8 cellular contexts compared by ENCODE assay signal in the genomic region with DNA sequence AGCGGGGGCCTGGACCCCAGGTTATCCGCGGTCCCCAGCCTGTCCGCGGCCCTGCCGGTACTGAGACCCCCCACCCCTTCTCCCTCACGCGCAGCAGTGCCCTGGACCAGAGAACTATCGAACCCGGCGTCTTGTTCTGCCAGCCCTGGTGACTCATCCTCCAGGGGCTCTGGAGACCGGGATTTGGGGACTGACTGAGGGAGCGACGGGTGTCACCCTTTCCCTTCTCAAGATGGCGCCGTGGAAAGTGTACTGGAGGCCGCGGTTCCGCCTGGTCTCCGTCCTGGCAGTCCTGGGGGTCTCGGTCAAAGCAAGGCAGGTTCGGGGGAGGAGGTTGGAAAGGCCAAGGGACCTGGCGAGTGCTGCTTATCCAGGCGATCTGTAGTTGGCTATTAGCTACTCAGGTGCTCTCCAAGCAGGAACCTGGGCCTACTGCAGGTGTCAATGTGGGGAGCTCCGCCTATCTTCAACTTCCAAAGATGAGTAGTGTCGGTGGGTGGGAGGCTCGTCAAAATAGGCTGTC. TPM values are rescaled to one million over a fixed set of nuclear protein-coding genes. Genes with fewer than 3 reads are reported as not detected.
A peak's percentile ranks its signal among the peaks of the same experiment; 100 is the strongest.
DNase-seq lines count a peak whose midpoint lies in the region; ATAC-seq and TF ChIP-seq lines count a peak whose summit lies in the region.

No MANE protein-coding gene starts in this region.

- no peak for TF ChIP-seq CTCF in epithelial cell of proximal tubule (conservative IDR thresholded peaks at IDR 0.05; ENCODE audit: low read depth, low read length)

- DNase-seq in NCI-H1436 (lab: John Stamatoyannopoulos, UW) (peak; percentile 4), NCI-H1436 treated with DMSO at 0.1 percent for 48 hours (lab: John Stamatoyannopoulos, UW) (no peak), NCI-H774 (lab: John Stamatoyannopoulos, UW) (peak; percentile 3), activated T-cell treated with anti-CD3 and anti-CD28 coated beads for 4 hours (peak; percentile 43), epithelial cell of proximal tubule (ENCODE audit: low read depth) (no peak)

- no peaks in the 10 kb centered on the region for H3K9me3 ChIP-seq in muscle layer of duodenum (ENCODE audit: control insufficient read depth in 1 of 2, low read length in 2 of 2)

- peak; percentile 25 for ATAC-seq in HG03064 (IDR thresholded peaks at IDR 0.05; ENCODE audit: low read depth, unreplicated experiment)

- H3K4me1 ChIP-seq in muscle layer of duodenum (ENCODE audit: control insufficient read depth in 1 of 2, insufficient read depth in 2 of 2, low read length in 2 of 2), result peaks cover 14 to 29% of the 10 kb centered on the region in 2 donors

- H3K27ac Mint-ChIP-seq in stimulated activated naive CD8-positive, alpha-beta T cell treated with anti-CD3 and anti-CD28 coated beads, Interleukin-15, Interleukin-2, amounts not matched to agents 100 ng/mL and 50 ng/mL, for 24 hours, result peak overlapping the region; percentile 98

- H3K4me3 ChIP-seq in epithelial cell of proximal tubule (ENCODE audit: low read depth, low read length) (peak overlapping the region; percentile 82), muscle layer of duodenum (ENCODE audit: low read depth in 1 of 2, low read length in 2 of 2) (peak overlapping the region; percentile 82 to 92)

- H3K27ac ChIP-seq in muscle layer of duodenum (ENCODE audit: low read length), result peak overlapping the region; percentile 94

- peaks cover 15% of the 10 kb centered on the region for H3K36me3 Mint-ChIP-seq in stimulated activated naive CD8-positive, alpha-beta T cell treated with anti-CD3 and anti-CD28 coated beads, Interleukin-15, Interleukin-2, amounts not matched to agents 100 ng/mL and 50 ng/mL, for 24 hours (ENCODE audit: low read depth)

- H3K4me3 Mint-ChIP-seq in stimulated activated naive CD8-positive, alpha-beta T cell treated with anti-CD3 and anti-CD28 coated beads, Interleukin-15, Interleukin-2, amounts not matched to agents 100 ng/mL and 50 ng/mL, for 24 hours, result peak overlapping the region; percentile 98

- no peaks in the 10 kb centered on the region for H3K27me3 Mint-ChIP-seq in stimulated activated naive CD8-positive, alpha-beta T cell treated with anti-CD3 and anti-CD28 coated beads, Interleukin-15, Interleukin-2, amounts not matched to agents 100 ng/mL and 50 ng/mL, for 24 hours

- peaks cover 6 to 13% of the 10 kb centered on the region in 2 donors for H3K36me3 ChIP-seq in muscle layer of duodenum (ENCODE audit: control insufficient read depth in 1 of 2, insufficient read depth in 2 of 2, low read length in 2 of 2)

- no peaks in the 10 kb centered on the region for H3K27me3 ChIP-seq in muscle layer of duodenum (ENCODE audit: low read depth, low read length)

- H3K4me1 Mint-ChIP-seq in stimulated activated naive CD8-positive, alpha-beta T cell treated with anti-CD3 and anti-CD28 coated beads, Interleukin-15, Interleukin-2, amounts not matched to agents 100 ng/mL and 50 ng/mL, for 24 hours (ENCODE audit: low read depth), result peaks cover 68% of the 10 kb centered on the region

- no peaks in the 10 kb centered on the region for H3K9me3 Mint-ChIP-seq in stimulated activated naive CD8-positive, alpha-beta T cell treated with anti-CD3 and anti-CD28 coated beads, Interleukin-15, Interleukin-2, amounts not matched to agents 100 ng/mL and 50 ng/mL, for 24 hours

RNA-seq across cellular contexts. Expression of gene RAB5A, which starts 0.7 kb away (rescaled TPM):
- 46.0 and 48.8 TPM in 2 replicates for total RNA-seq in epithelial cell of proximal tubule

RNA-seq across cellular contexts. Expression of gene EFHB, which starts 13.6 kb away (rescaled TPM):
- total RNA-seq in epithelial cell of proximal tubule, result 3.3 and 5.5 TPM in 2 replicates

Comparison
In these comparisons a context has a peak if more than half of its experiments do, and no peak if none do; other contexts are left out.
1. DNase-seq: peak in NCI-H1436 (single experiment), NCI-H774 (single experiment) and activated T-cell treated with anti-CD3 and anti-CD28 coated beads for 4 hours (single experiment); none in NCI-H1436 treated with DMSO at 0.1 percent for 48 hours (single experiment) and epithelial cell of proximal tubule (single experiment).